Comparison of ENCODE assay signal across 1 cellular context in the genomic region with DNA sequence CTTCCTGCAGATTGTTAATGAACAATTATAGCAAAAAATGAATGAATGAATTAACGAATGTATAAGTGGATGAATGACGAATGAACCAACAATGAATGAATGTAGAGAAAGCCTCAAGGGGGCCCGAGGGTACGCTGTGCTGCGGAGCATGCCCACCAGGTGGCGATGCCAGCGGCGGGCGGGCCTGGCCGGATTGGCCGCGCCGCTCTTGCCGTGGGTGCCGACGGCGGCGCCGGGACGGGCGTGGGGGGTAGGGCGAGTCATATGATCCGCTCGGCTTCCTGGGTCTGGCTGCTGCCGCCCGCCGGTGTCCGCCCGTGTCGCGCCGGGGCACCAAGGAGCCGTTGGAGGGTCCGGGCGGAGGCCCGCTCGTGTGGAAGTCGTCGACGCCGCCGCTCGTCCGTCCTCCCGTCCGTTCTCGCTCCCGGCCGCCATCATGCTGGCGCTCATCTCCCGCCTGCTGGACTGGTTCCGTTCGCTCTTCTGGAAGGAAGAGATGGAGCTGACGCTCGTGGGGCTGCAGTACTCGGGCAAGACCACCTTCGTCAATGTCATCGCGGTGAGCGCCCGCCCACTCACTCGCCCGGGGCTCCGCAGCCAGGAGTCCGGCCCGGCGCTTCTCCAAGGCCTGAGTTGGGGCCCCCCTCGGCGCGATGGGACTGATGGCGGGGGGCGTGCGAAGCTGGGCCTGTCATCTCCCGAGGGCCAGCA.
A peak's percentile ranks its signal among the peaks of the same experiment; 100 is the strongest.
TF ChIP-seq lines count a peak whose summit lies in the region.

A gene (plus strand): TSS at position 263 of the 711 bp plus-strand sequence. CDS start 174 bp downstream, at position 437.

TF ChIP-seq in GM12878, 131 proteins besides CTCF, POLR2A, EP300 and RAD21 (continued from another document):
- peak; percentile 64 for TF ChIP-seq RUNX3 (IDR thresholded peaks at IDR 0.05; ENCODE audit: low read length)
- peak; percentile 96 for TF ChIP-seq GATAD2B (conservative IDR thresholded peaks at IDR 0.05; ENCODE audit: low read depth)
